Comparison of ENCODE assay signal across 1 cellular context in genomic region chr6:82507112-82507511, GRCh38.
TF ChIP-seq lines count a peak whose summit lies in the region.

No MANE protein-coding gene starts in this region.

TF ChIP-seq in K562, 482 proteins besides CTCF, POLR2A, EP300 and RAD21 (continued from another document):
- TF ChIP-seq, protein P1, sequence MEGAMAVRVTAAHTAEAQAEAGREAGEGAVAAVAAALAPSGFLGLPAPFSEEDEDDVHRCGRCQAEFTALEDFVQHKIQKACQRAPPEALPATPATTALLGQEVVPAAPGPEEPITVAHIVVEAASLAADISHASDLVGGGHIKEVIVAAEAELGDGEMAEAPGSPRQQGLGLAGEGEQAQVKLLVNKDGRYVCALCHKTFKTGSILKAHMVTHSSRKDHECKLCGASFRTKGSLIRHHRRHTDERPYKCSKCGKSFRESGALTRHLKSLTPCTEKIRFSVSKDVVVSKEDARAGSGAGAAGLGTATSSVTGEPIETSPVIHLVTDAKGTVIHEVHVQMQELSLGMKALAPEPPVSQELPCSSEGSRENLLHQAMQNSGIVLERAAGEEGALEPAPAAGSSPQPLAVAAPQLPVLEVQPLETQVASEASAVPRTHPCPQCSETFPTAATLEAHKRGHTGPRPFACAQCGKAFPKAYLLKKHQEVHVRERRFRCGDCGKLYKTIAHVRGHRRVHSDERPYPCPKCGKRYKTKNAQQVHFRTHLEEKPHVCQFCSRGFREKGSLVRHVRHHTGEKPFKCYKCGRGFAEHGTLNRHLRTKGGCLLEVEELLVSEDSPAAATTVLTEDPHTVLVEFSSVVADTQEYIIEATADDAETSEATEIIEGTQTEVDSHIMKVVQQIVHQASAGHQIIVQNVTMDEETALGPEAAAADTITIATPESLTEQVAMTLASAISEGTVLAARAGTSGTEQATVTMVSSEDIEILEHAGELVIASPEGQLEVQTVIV (CRISPR knock-in tag; IDR thresholded peaks at IDR 0.05; ENCODE audit: borderline replicate concordance) = no peak
- TF ChIP-seq RNF219 (CRISPR knock-in tag; IDR thresholded peaks at IDR 0.05) (no peak), HNRNPH1 (optimal IDR thresholded peaks at IDR 0.05; ENCODE audit: low read depth, low read length) (no peak), MCM5 (IDR thresholded peaks at IDR 0.05; ENCODE audit: low read depth) (no peak), ZNF766 (CRISPR knock-in tag; conservative IDR thresholded peaks at IDR 0.05) (no peak), CBX8 (IDR thresholded peaks at IDR 0.05; ENCODE audit: borderline replicate concordance, extremely low read depth, low read depth, low read length, poor library complexity, severe bottlenecking) (no peak), SIX5 (IDR thresholded peaks at IDR 0.05; ENCODE audit: borderline replicate concordance in 1 of 2, insufficient read depth in 1 of 2, low read depth in 1 of 2, low read length in 2 of 2) (no peak), ZNF512 (tag; IDR thresholded peaks at IDR 0.05) (no peak), UBTF (IDR thresholded peaks at IDR 0.05; ENCODE audit: borderline replicate concordance in 1 of 2, low read depth in 2 of 2, low read length in 2 of 2) (no peak), ZNF444 (CRISPR knock-in tag; IDR thresholded peaks at IDR 0.05) (no peak)
TF ChIP-seq in K562: peak in this region for 0.
